In the genomic region with DNA sequence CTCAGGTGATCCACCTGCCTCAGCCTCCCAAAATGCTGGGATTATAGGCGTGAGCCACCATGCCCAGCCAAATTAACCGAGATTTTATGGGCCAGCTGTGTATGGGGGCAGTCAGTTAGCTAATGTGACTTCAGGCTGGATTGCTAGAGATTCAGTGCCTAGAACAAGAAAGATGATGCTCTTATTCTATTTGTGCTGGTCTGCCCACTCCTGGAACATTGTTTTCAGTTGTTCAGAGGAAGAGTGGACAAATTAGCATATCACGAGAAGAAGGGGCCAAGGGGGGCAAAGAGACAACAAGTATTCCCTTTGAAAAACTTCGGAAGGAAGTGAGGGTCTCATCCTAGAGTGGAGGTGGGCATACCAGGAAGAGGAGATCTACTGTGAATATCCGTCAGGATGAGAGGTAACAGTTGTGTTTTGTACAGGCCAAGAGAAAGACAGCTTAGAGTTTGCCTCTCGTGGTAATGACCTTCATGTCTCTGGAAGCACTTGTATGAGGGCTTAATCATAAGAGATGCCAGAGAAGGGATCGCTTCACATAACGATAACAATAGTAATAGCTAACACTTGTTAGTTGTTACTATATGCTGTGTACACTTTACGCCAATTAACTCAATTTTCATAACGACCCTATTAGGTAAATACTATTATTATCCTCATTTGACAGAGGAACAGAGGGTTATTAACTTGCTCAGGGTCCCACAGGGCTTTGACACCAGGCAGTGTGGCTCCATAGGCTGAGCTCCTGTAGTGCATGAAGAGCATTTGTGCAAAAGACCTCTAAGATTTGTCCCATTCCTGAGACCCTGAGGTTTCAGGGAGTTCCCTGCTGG, we compare ENCODE assay signal across 15 cellular contexts.
DNase-seq lines count a peak whose midpoint lies in the region; ATAC-seq and TF ChIP-seq lines count a peak whose summit lies in the region.
"Had no signal": no experiment of that assay in that cellular context is flagged by ENCODE, and none has a peak within 500 bp of the region (broad histone marks: within the 10 kb centered on the region; RNA-seq: fewer than 3 reads in every experiment).

No MANE protein-coding gene starts in this region.

- H3K4me3 ChIP-seq in parathyroid adenoma (ENCODE audit: low read depth, low read length) = no peak overlapping the region
- no peak overlapping the region for H3K4me3 ChIP-seq in body of pancreas
- H3K4me3 ChIP-seq: PC-9 had no signal

- H3K9me3 Mint-ChIP-seq in activated T-helper 17 cell treated with anti-CD3 and anti-CD28 coated beads, Interleukin-2, amount 50 U/mL, for 72 hours = no peaks in the 10 kb centered on the region
- no peaks in the 10 kb centered on the region for H3K9me3 Mint-ChIP-seq in nephron progenitor cell
- H3K9me3 Mint-ChIP-seq: dendritic cell treated with granulocyte-macrophage colony-stimulating factor and Interleukin-4, amounts not matched to agents 40 ng/mL and 50 ng/mL, for 4 days had no signal

- ATAC-seq in GM19452 (IDR thresholded peaks at IDR 0.05; ENCODE audit: unreplicated experiment) = peak; percentile 2
- peak; percentile 9 for ATAC-seq in HG03378 (IDR thresholded peaks at IDR 0.05; ENCODE audit: unreplicated experiment)
- no peak for ATAC-seq in activated T-helper 17 cell treated with anti-CD3 and anti-CD28 coated beads, Interleukin-2, amount 50 U/mL, for 72 hours (replicated peaks)
- no peak for ATAC-seq in body of pancreas

- H3K27ac Mint-ChIP-seq in activated T-helper 17 cell treated with anti-CD3 and anti-CD28 coated beads, Interleukin-2, amount 50 U/mL, for 72 hours = no peak overlapping the region
- no peak overlapping the region for H3K27ac Mint-ChIP-seq in nephron progenitor cell
- H3K27ac Mint-ChIP-seq: dendritic cell treated with granulocyte-macrophage colony-stimulating factor and Interleukin-4, amounts not matched to agents 40 ng/mL and 50 ng/mL, for 4 days had no signal

- no peak overlapping the region for H3K9ac ChIP-seq in parathyroid adenoma

- TF ChIP-seq CTCF in parathyroid adenoma (IDR thresholded peaks at IDR 0.05) (no peak), nephron progenitor cell (IDR thresholded peaks at IDR 0.05) (no peak), body of pancreas (IDR thresholded peaks at IDR 0.05) (no peak)

- peak; percentile 11 for DNase-seq in RPMI7951 (ENCODE audit: low read depth)
- DNase-seq in nephron progenitor cell = no peak
- no peak for DNase-seq in body of pancreas
- DNase-seq in glomerular visceral epithelial cell (ENCODE audit: extremely low spot score) = no peak
- DNase-seq: activated effector memory CD4-positive, alpha-beta T cell treated with anti-CD3 and anti-CD28 coated beads, Interleukin-2, amount 50 U/mL, for 16 hours; DND-41; stimulated activated CD4-positive, alpha-beta T cell treated with anti-CD3 and anti-CD28 coated beads, Interleukin-15, amount 100 ng/mL, for 24 hours; stimulated activated naive CD8-positive, alpha-beta T cell treated with anti-CD3 and anti-CD28 coated beads, Interleukin-15, Interleukin-2, amounts not matched to agents 100 U/mL and 50 U/mL, for 24 hours had no signal

- H3K27me3 Mint-ChIP-seq in activated T-helper 17 cell treated with anti-CD3 and anti-CD28 coated beads, Interleukin-2, amount 50 U/mL, for 72 hours = peaks cover 9% of the 10 kb centered on the region
- peaks cover 19% of the 10 kb centered on the region for H3K27me3 Mint-ChIP-seq in nephron progenitor cell (ENCODE audit: low read depth, poor library complexity)

- H3K36me3 ChIP-seq in parathyroid adenoma (ENCODE audit: control insufficient read depth, insufficient read depth, low read length) = no peaks in the 10 kb centered on the region
- H3K36me3 ChIP-seq in body of pancreas (replicated peaks in 1 of 2; ENCODE audit: insufficient read depth in 1 of 2, low read depth in 2 of 2) = no peaks in the 10 kb centered on the region

- H3K27me3 ChIP-seq in parathyroid adenoma (ENCODE audit: control insufficient read depth, insufficient read depth, low read length) = no peaks in the 10 kb centered on the region
- no peaks in the 10 kb centered on the region for H3K27me3 ChIP-seq in body of pancreas

- 74 to 75% methylated on average over 10 of the region's 10 CpGs for WGBS in body of pancreas, 2 donors

- intact Hi-C loops in body of pancreas (cut with DNase I) = no loop called here

- no peaks in the 10 kb centered on the region for H3K36me3 Mint-ChIP-seq in activated T-helper 17 cell treated with anti-CD3 and anti-CD28 coated beads, Interleukin-2, amount 50 U/mL, for 72 hours (ENCODE audit: low read depth)
- no peaks in the 10 kb centered on the region for H3K36me3 Mint-ChIP-seq in nephron progenitor cell (ENCODE audit: low read depth)

- H3K4me1 ChIP-seq in parathyroid adenoma (peaks cover 16% of the 10 kb centered on the region), body of pancreas (peaks cover 37% of the 10 kb centered on the region)

- no peak for TF ChIP-seq POLR2A in body of pancreas (IDR thresholded peaks at IDR 0.05)

- no peaks in the 10 kb centered on the region for H3K9me3 ChIP-seq in parathyroid adenoma (ENCODE audit: control insufficient read depth, low read length)
- no peaks in the 10 kb centered on the region for H3K9me3 ChIP-seq in body of pancreas

- no peaks in the 10 kb centered on the region for H3K79me2 ChIP-seq in parathyroid adenoma

- peak overlapping the region; percentile 4 for H2AFZ ChIP-seq in parathyroid adenoma
- H2AFZ ChIP-seq: PC-9 had no signal

- H3K4me1 Mint-ChIP-seq in activated T-helper 17 cell treated with anti-CD3 and anti-CD28 coated beads, Interleukin-2, amount 50 U/mL, for 72 hours = no peaks in the 10 kb centered on the region
- peaks cover 88% of the 10 kb centered on the region for H3K4me1 Mint-ChIP-seq in nephron progenitor cell

- peak overlapping the region; percentile 41 for H3K27ac ChIP-seq in parathyroid adenoma
- H3K27ac ChIP-seq in body of pancreas = no peak overlapping the region
- H3K27ac ChIP-seq: PC-9, VCaP had no signal

- no peak overlapping the region for H3K4me3 Mint-ChIP-seq in activated T-helper 17 cell treated with anti-CD3 and anti-CD28 coated beads, Interleukin-2, amount 50 U/mL, for 72 hours
- H3K4me3 Mint-ChIP-seq in nephron progenitor cell = no peak overlapping the region
- H3K4me3 Mint-ChIP-seq: dendritic cell treated with granulocyte-macrophage colony-stimulating factor and Interleukin-4, amounts not matched to agents 40 ng/mL and 50 ng/mL, for 4 days had no signal

- peak overlapping the region; percentile 7 for H3K4me2 ChIP-seq in parathyroid adenoma (ENCODE audit: low read length)
- H3K4me2 ChIP-seq: PC-9 had no signal

Comparison
In these comparisons a context has a peak if more than half of its experiments do, and no peak if none do; other contexts are left out.
1. ATAC-seq: peak in GM19452 (single experiment) and HG03378 (single experiment); none in activated T-helper 17 cell treated with anti-CD3 and anti-CD28 coated beads, Interleukin-2, amount 50 U/mL, for 72 hours (single experiment) and body of pancreas (single experiment).